Comparison of ENCODE assay signal across 8 cellular contexts in the genomic region with DNA sequence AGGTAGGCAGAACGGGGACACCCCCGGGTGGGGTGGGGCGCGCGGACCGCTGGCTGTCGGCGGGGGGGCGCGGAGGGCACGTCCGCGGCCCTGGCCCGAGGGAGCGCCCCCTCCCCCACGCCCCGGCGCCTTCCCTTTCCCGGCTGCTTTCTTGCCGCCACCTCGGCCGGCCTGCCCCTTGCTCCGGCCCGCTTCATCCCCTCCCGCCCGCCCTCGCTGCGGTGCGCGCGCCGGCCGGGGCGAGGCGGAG. TPM values are rescaled to one million over a fixed set of nuclear protein-coding genes. Genes with fewer than 3 reads are reported as not detected.
DNase-seq lines count a peak whose midpoint lies in the region; ATAC-seq, FAIRE-seq and TF ChIP-seq lines count a peak whose summit lies in the region.

No MANE protein-coding gene starts in this region.

- peaks cover 8% of the 10 kb centered on the region for H3K36me3 Mint-ChIP-seq in activated T-helper 2 cell treated with anti-CD3 and anti-CD28 coated beads, Interferon-gamma antibody, Interleukin-2, Interleukin-4, amounts not matched to agents 10 μg/mL and 5 μg/mL and 100 μg/mL, durations not matched to agents 14 hours and 24 hours and 36 hours (ENCODE audit: low read depth)
- H3K36me3 Mint-ChIP-seq in immature natural killer cell = no peaks in the 10 kb centered on the region

- TF ChIP-seq POLR2A in erythroblast (IDR thresholded peaks at IDR 0.05; ENCODE audit: low read length) = no peak

- H3K9me3 ChIP-seq in thoracic aorta = no peaks in the 10 kb centered on the region

- no peaks in the 10 kb centered on the region for H3K27me3 ChIP-seq in thoracic aorta (replicated peaks; ENCODE audit: insufficient read depth)

- H3K27ac ChIP-seq in thoracic aorta = peak overlapping the region; percentile 98 to 99

- H3K27me3 Mint-ChIP-seq in activated T-helper 2 cell treated with anti-CD3 and anti-CD28 coated beads, Interferon-gamma antibody, Interleukin-2, Interleukin-4, amounts not matched to agents 10 μg/mL and 5 μg/mL and 100 μg/mL, durations not matched to agents 14 hours and 24 hours and 36 hours (ENCODE audit: low read depth) = peaks cover 13% of the 10 kb centered on the region
- H3K27me3 Mint-ChIP-seq in immature natural killer cell (ENCODE audit: low read depth in 3 of 3) = peaks cover 6 to 16% (median 16%) of the 10 kb centered on the region in 3 donors

- H3K27ac Mint-ChIP-seq in activated T-helper 2 cell treated with anti-CD3 and anti-CD28 coated beads, Interferon-gamma antibody, Interleukin-2, Interleukin-4, amounts not matched to agents 10 μg/mL and 5 μg/mL and 100 μg/mL, durations not matched to agents 14 hours and 24 hours and 36 hours = peak overlapping the region; percentile 69
- H3K27ac Mint-ChIP-seq in immature natural killer cell = peak overlapping the region in 4 of 6 donors; percentile 73 to 95 (median 84)

- peaks cover 24 to 43% of the 10 kb centered on the region in 2 donors for H3K4me1 ChIP-seq in thoracic aorta (ENCODE audit: control insufficient read depth in 1 of 2, low read depth in 2 of 2)

- H3K36me3 ChIP-seq in thoracic aorta = no peaks in the 10 kb centered on the region

- H3K9me3 Mint-ChIP-seq in activated T-helper 2 cell treated with anti-CD3 and anti-CD28 coated beads, Interferon-gamma antibody, Interleukin-2, Interleukin-4, amounts not matched to agents 10 μg/mL and 5 μg/mL and 100 μg/mL, durations not matched to agents 14 hours and 24 hours and 36 hours = no peaks in the 10 kb centered on the region
- H3K9me3 Mint-ChIP-seq in immature natural killer cell = peaks cover 0 to 1% (median 0%) of the 10 kb centered on the region in 6 donors

- peak overlapping the region; percentile 87 for H3K4me3 Mint-ChIP-seq in activated T-helper 2 cell treated with anti-CD3 and anti-CD28 coated beads, Interferon-gamma antibody, Interleukin-2, Interleukin-4, amounts not matched to agents 10 μg/mL and 5 μg/mL and 100 μg/mL, durations not matched to agents 14 hours and 24 hours and 36 hours (ENCODE audit: low read depth)
- peak overlapping the region; percentile 87 to 95 (median 91) for H3K4me3 Mint-ChIP-seq in immature natural killer cell

- no peak for TF ChIP-seq CTCF in thoracic aorta (IDR thresholded peaks at IDR 0.05)

- FAIRE-seq in GM19239 (lab: Jason Lieb, UNC) = no peak

- ATAC-seq in HG02763 (IDR thresholded peaks at IDR 0.05; ENCODE audit: unreplicated experiment) (peak; percentile 20), thoracic aorta (ENCODE audit: insufficient number of reproducible peaks, low FRiP score, low read depth) (no peak), GM21526 (IDR thresholded peaks at IDR 0.05; ENCODE audit: low FRiP score, unreplicated experiment) (no peak)

- H3K4me1 Mint-ChIP-seq in activated T-helper 2 cell treated with anti-CD3 and anti-CD28 coated beads, Interferon-gamma antibody, Interleukin-2, Interleukin-4, amounts not matched to agents 10 μg/mL and 5 μg/mL and 100 μg/mL, durations not matched to agents 14 hours and 24 hours and 36 hours (ENCODE audit: low read depth) = peaks cover 24% of the 10 kb centered on the region
- peaks cover 26 to 31% of the 10 kb centered on the region in 2 donors for H3K4me1 Mint-ChIP-seq in immature natural killer cell

- intact Hi-C loops in activated T-helper 2 cell treated with anti-CD3 and anti-CD28 coated beads, Interferon-gamma antibody, Interleukin-2, Interleukin-4, amounts not matched to agents 10 μg/mL and 5 μg/mL and 100 μg/mL, durations not matched to agents 14 hours and 24 hours and 36 hours (cut with micrococcal nuclease) = loop anchor here (5.0 to 10.0 kb wide), 4 partner anchors 202 to 777 kb away; partner anchors contain the start of genes ANKRD12, NAPG and TWSG1

- H3K4me3 ChIP-seq in GM08714 (ENCODE audit: low read length) = peak overlapping the region; percentile 84
- H3K4me3 ChIP-seq in thoracic aorta = peak overlapping the region; percentile 94

- DNase-seq in activated T-helper 2 cell treated with anti-CD3 and anti-CD28 coated beads, Interferon-gamma antibody, Interleukin-2, Interleukin-4, amounts not matched to agents 10 μg/mL and 5 μg/mL and 100 μg/mL, durations not matched to agents 14 hours and 24 hours and 36 hours (ENCODE audit: low spot score) = no peak
- DNase-seq in immature natural killer cell (no peak), thoracic aorta (ENCODE audit: low spot score) (no peak), GM19239 (ENCODE audit: insufficient read length, low spot score) (no peak), erythroblast (lab: John Stamatoyannopoulos, UW) (no peak)

RNA-seq across cellular contexts. Expression of gene VAPA, which starts 0.4 kb away (rescaled TPM):
- 216 and 223 TPM in 2 replicates for total RNA-seq in activated T-helper 2 cell treated with anti-CD3 and anti-CD28 coated beads, Interferon-gamma antibody, Interleukin-2, Interleukin-4, amounts not matched to agents 10 μg/mL and 5 μg/mL and 100 μg/mL, durations not matched to agents 14 hours and 24 hours and 36 hours
- 100 to 1,000 TPM; 187 to 252 (median 235) TPM for polyA plus RNA-seq in immature natural killer cell
- 100 to 1,000 TPM; 171 to 195 TPM for total RNA-seq in thoracic aorta

RNA-seq across cellular contexts. Expression of gene TXNDC2, which starts 28.5 kb away (rescaled TPM):
- total RNA-seq in activated T-helper 2 cell treated with anti-CD3 and anti-CD28 coated beads, Interferon-gamma antibody, Interleukin-2, Interleukin-4, amounts not matched to agents 10 μg/mL and 5 μg/mL and 100 μg/mL, durations not matched to agents 14 hours and 24 hours and 36 hours = 0.21 and 0.39 TPM in 2 replicates
- polyA plus RNA-seq in immature natural killer cell = not detected
- 1 to 10 TPM in 1 of 2 donors, under 1 TPM in 1; 0.35 to 8.8 TPM for total RNA-seq in thoracic aorta
